1 cellular context compared by ENCODE assay signal in genomic region chr10:118669020-118669766, GRCh38.
TF ChIP-seq lines count a peak whose summit lies in the region.

No MANE protein-coding gene starts in this region.

TF ChIP-seq in SK-N-SH, 30 proteins besides CTCF, POLR2A, EP300 and RAD21 (continued from another document):
- TF ChIP-seq REST (IDR thresholded peaks at IDR 0.05; ENCODE audit: low read depth, low read length) (no peak), TCF12 (IDR thresholded peaks at IDR 0.05) (peak; percentile 80), TAF1 (IDR thresholded peaks at IDR 0.05; ENCODE audit: borderline replicate concordance, low read depth, low read length) (no peak), FOXJ3 (CRISPR knock-in tag; IDR thresholded peaks at IDR 0.05) (peak; percentile 83), MEF2A (IDR thresholded peaks at IDR 0.05; ENCODE audit: borderline replicate concordance, low read depth) (0 out of 2 replicates have a peak, but pooled peaks have one; percentile 58), POLR2AphosphoS5 (IDR thresholded peaks at IDR 0.05; ENCODE audit: low read depth, low read length) (peak; percentile 41; the same call in 1 of the 2 replicates), GATA2 (CRISPR knock-in tag; IDR thresholded peaks at IDR 0.05) (peak; percentile 86)
TF ChIP-seq in SK-N-SH: peak in this region for 12.
